Comparison of ENCODE assay signal across 8 cellular contexts in the genomic region with DNA sequence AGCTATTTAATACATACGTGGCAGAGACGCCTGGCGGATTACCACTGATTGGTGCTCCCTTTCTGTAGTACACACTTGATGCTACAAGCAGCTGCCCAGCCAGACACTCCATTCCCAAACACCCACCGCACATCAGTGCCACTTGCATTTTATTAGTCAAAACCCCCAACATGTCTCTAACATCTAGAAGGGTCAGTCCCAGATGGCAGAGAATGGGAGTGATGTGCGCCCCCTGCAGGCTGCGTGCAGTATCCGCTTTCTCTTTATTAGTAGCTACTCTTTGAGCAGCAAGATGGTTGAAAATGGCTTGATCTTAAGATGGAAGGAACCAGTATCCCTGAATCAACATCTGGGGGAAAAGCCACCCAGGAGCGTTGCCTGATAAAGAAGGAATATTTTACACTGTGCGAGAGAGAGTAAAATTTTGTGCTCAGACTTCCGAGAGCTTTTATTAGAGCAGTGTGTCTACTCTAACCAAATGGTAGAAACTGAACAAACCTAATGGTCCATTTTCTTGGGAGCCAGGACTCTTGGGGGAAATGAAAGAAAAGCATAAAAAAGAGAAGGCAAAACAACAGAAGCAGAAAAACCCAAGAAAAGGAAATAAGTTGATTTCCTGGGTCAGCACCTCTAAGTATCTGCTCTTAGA.
A peak's percentile ranks its signal among the peaks of the same experiment; 100 is the strongest.
DNase-seq lines count a peak whose midpoint lies in the region; ATAC-seq lines count a peak whose summit lies in the region.

No MANE protein-coding gene starts in this region.

- DNase-seq in COLO668 (lab: John Stamatoyannopoulos, UW; ENCODE audit: unreplicated experiment), result peak; percentile 18
- peak; percentile 21 for DNase-seq in activated T-cell treated with anti-CD3 and anti-CD28 coated beads, Interleukin-2, amount 50 U/mL, for 1 hour
- peak; percentile 18 to 19 for DNase-seq in lung microvascular endothelial cell (ENCODE audit: low read depth in 2 of 2)
- DNase-seq in putamen (ENCODE audit: low spot score), result no peak
- no peak for DNase-seq in SK-N-DZ (ENCODE audit: low spot score)
- no peak for DNase-seq in COLO829 (ENCODE audit: low spot score)
- DNase-seq in NCI-H446 treated with DMSO at 0.1 percent for 48 hours (lab: John Stamatoyannopoulos, UW), result no peak

- peak; percentile 52 for ATAC-seq in HG02759 (IDR thresholded peaks at IDR 0.05; ENCODE audit: unreplicated experiment)

Comparison
In these comparisons a context has a peak if more than half of its experiments do, and no peak if none do; other contexts are left out.
1. DNase-seq: peak in COLO668 (single experiment), activated T-cell treated with anti-CD3 and anti-CD28 coated beads, Interleukin-2, amount 50 U/mL, for 1 hour (single experiment) and lung microvascular endothelial cell (2 of 2); none in putamen (single experiment), SK-N-DZ (single experiment), COLO829 (single experiment) and NCI-H446 treated with DMSO at 0.1 percent for 48 hours (single experiment).